Comparison of ENCODE assay signal across 13 cellular contexts in genomic region chr6:44416103-44416502, GRCh38. TPM values are rescaled to one million over a fixed set of nuclear protein-coding genes. Genes with fewer than 3 reads are reported as not detected.
DNase-seq lines count a peak whose midpoint lies in the region; ATAC-seq and TF ChIP-seq lines count a peak whose summit lies in the region.
"Had no signal": no experiment of that assay in that cellular context is flagged by ENCODE, and none has a peak within 500 bp of the region (broad histone marks: within the 10 kb centered on the region; RNA-seq: fewer than 3 reads in every experiment).

No MANE protein-coding gene starts in this region.

- peaks cover 62% of the 10 kb centered on the region for H3K36me3 Mint-ChIP-seq in activated CD4-positive, alpha-beta memory T cell treated with anti-CD3 and anti-CD28 coated beads for 36 hours
- H3K36me3 Mint-ChIP-seq in activated CD4-positive, alpha-beta memory T cell treated with anti-CD3 and anti-CD28 coated beads, Interleukin-2, amount 10 ng/mL, durations not matched to agents 7 days and 5 days (ENCODE audit: low read depth) = peaks cover 79% of the 10 kb centered on the region

- TF ChIP-seq CTCF in gastrocnemius medialis (IDR thresholded peaks at IDR 0.05 in 4 of 5, conservative IDR thresholded peaks at IDR 0.05 in 1 of 5) (no peak), A673 (conservative IDR thresholded peaks at IDR 0.05; ENCODE audit: low read depth, low read length) (no peak)

- no peak overlapping the region for H3K4me3 Mint-ChIP-seq in activated CD4-positive, alpha-beta memory T cell treated with anti-CD3 and anti-CD28 coated beads for 36 hours
- H3K4me3 Mint-ChIP-seq in activated CD4-positive, alpha-beta memory T cell treated with anti-CD3 and anti-CD28 coated beads, Interleukin-2, amount 10 ng/mL, durations not matched to agents 7 days and 5 days = no peak overlapping the region
- H3K4me3 Mint-ChIP-seq: activated naive CD4-positive, alpha-beta T cell treated with anti-CD3 and anti-CD28 coated beads, Interleukin-2, amount 50 U/mL, for 24 hours had no signal

- no peak for TF ChIP-seq POLR2A in gastrocnemius medialis (IDR thresholded peaks at IDR 0.05)

- H3K36me3 ChIP-seq in gastrocnemius medialis (peaks cover 0 to 30% of the 10 kb centered on the region in 2 donors), A673 (ENCODE audit: insufficient read depth, low read length, poor library complexity, severe bottlenecking) (peaks cover 50% of the 10 kb centered on the region)

- peaks cover 25 to 26% of the 10 kb centered on the region in 2 donors for H3K4me1 ChIP-seq in gastrocnemius medialis
- no peaks in the 10 kb centered on the region for H3K4me1 ChIP-seq in A673 (ENCODE audit: insufficient read depth, low read length, poor library complexity, severe bottlenecking)

- H3K9me3 Mint-ChIP-seq in activated CD4-positive, alpha-beta memory T cell treated with anti-CD3 and anti-CD28 coated beads for 36 hours = no peaks in the 10 kb centered on the region
- peaks cover 1% of the 10 kb centered on the region for H3K9me3 Mint-ChIP-seq in activated CD4-positive, alpha-beta memory T cell treated with anti-CD3 and anti-CD28 coated beads, Interleukin-2, amount 10 ng/mL, durations not matched to agents 7 days and 5 days
- H3K9me3 Mint-ChIP-seq: activated naive CD4-positive, alpha-beta T cell treated with anti-CD3 and anti-CD28 coated beads, Interleukin-2, amount 50 U/mL, for 24 hours had no signal

- peak overlapping the region; percentile 5 for H3K27ac Mint-ChIP-seq in activated CD4-positive, alpha-beta memory T cell treated with anti-CD3 and anti-CD28 coated beads for 36 hours
- H3K27ac Mint-ChIP-seq in activated CD4-positive, alpha-beta memory T cell treated with anti-CD3 and anti-CD28 coated beads, Interleukin-2, amount 10 ng/mL, durations not matched to agents 7 days and 5 days = no peak overlapping the region
- H3K27ac Mint-ChIP-seq: activated naive CD4-positive, alpha-beta T cell treated with anti-CD3 and anti-CD28 coated beads, Interleukin-2, amount 50 U/mL, for 24 hours had no signal

- H3K27me3 ChIP-seq in gastrocnemius medialis (no peaks in the 10 kb centered on the region), A673 (replicated peaks; ENCODE audit: insufficient read depth, low read depth, low read length, poor library complexity) (no peaks in the 10 kb centered on the region)

- H3K27me3 Mint-ChIP-seq in activated CD4-positive, alpha-beta memory T cell treated with anti-CD3 and anti-CD28 coated beads for 36 hours = no peaks in the 10 kb centered on the region
- H3K27me3 Mint-ChIP-seq in activated CD4-positive, alpha-beta memory T cell treated with anti-CD3 and anti-CD28 coated beads, Interleukin-2, amount 10 ng/mL, durations not matched to agents 7 days and 5 days = no peaks in the 10 kb centered on the region
- H3K27me3 Mint-ChIP-seq: activated naive CD4-positive, alpha-beta T cell treated with anti-CD3 and anti-CD28 coated beads, Interleukin-2, amount 50 U/mL, for 24 hours had no signal

- in situ Hi-C loops in gastrocnemius medialis (cut with MboI; ENCODE audit: low sequenced_read_pairs in 4 of 4) = no loop called here

- ATAC-seq in gastrocnemius medialis = peak; percentile 23 to 34
- ATAC-seq in HG03095 (IDR thresholded peaks at IDR 0.05; ENCODE audit: unreplicated experiment) = no peak
- ATAC-seq: sciatic nerve had no signal

- H3K4me1 Mint-ChIP-seq in activated CD4-positive, alpha-beta memory T cell treated with anti-CD3 and anti-CD28 coated beads for 36 hours (ENCODE audit: low read depth) = peaks cover 23% of the 10 kb centered on the region
- H3K4me1 Mint-ChIP-seq in activated CD4-positive, alpha-beta memory T cell treated with anti-CD3 and anti-CD28 coated beads, Interleukin-2, amount 10 ng/mL, durations not matched to agents 7 days and 5 days = peaks cover 14% of the 10 kb centered on the region

- H3K4me3 ChIP-seq in gastrocnemius medialis (no peak overlapping the region), A673 (ENCODE audit: low read depth, low read length, poor library complexity, severe bottlenecking) (no peak overlapping the region)

- POLR2A ChIA-PET in activated CD4-positive, alpha-beta memory T cell treated with anti-CD3 and anti-CD28 coated beads for 36 hours (lab: Charles Lee) = interaction anchor here (1.1 kb wide), 1 partner anchor 28 kb away, joined by 3 read pairs; the partner anchor contains the start of gene CDC5L
- POLR2A ChIA-PET in activated CD4-positive, alpha-beta memory T cell treated with anti-CD3 and anti-CD28 coated beads, Interleukin-2, amount 10 ng/mL, durations not matched to agents 7 days and 5 days (lab: Charles Lee) = no interaction called here
- POLR2A ChIA-PET in A673 (lab: Charles Lee; ENCODE audit: low non-redundant PET) = no interaction called here

- no TSS peak for BruUV-seq in A673 (replicated peaks; lab: Mats Ljungman, UMichigan)

- CTCF ChIA-PET in activated CD4-positive, alpha-beta memory T cell treated with anti-CD3 and anti-CD28 coated beads for 36 hours (lab: Charles Lee) = no interaction called here
- CTCF ChIA-PET in activated CD4-positive, alpha-beta memory T cell treated with anti-CD3 and anti-CD28 coated beads, Interleukin-2, amount 10 ng/mL, durations not matched to agents 7 days and 5 days (lab: Charles Lee) = no interaction called here
- CTCF ChIA-PET in A673 (lab: Charles Lee) = no interaction called here

- intact Hi-C loops in activated CD4-positive, alpha-beta memory T cell treated with anti-CD3 and anti-CD28 coated beads for 36 hours (cut with micrococcal nuclease) = no loop called here
- intact Hi-C loops in gastrocnemius medialis (cut with DNase I; ENCODE audit: low total_unique reads) = no loop called here
- intact Hi-C loops in A673 (cut with micrococcal nuclease; ENCODE audit: unreplicated experiment) = no loop called here

- H3K27ac ChIP-seq in gastrocnemius medialis = peak overlapping the region; percentile 27 to 59 (median 36)
- H3K27ac ChIP-seq in A673 (ENCODE audit: low read depth, low read length, poor library complexity, severe bottlenecking) = no peak overlapping the region
- H3K27ac ChIP-seq: WERI-Rb-1 had no signal

- H3K9me3 ChIP-seq in gastrocnemius medialis = no peaks in the 10 kb centered on the region
- H3K9me3 ChIP-seq in A673 (ENCODE audit: low read depth, low read length, poor library complexity, severe bottlenecking) = peaks cover 3% of the 10 kb centered on the region

- DNase-seq in activated CD4-positive, alpha-beta memory T cell treated with anti-CD3 and anti-CD28 coated beads for 36 hours = no peak
- no peak for DNase-seq in activated CD4-positive, alpha-beta memory T cell treated with anti-CD3 and anti-CD28 coated beads, Interleukin-2, amount 10 ng/mL, durations not matched to agents 7 days and 5 days
- peak; percentile 21 for DNase-seq in RKO (ENCODE audit: low spot score)
- peak; percentile 57 for DNase-seq in glomerular endothelial cell (ENCODE audit: extremely low read depth, low read depth, low spot score)
- DNase-seq in gastrocnemius medialis = no peak
- DNase-seq in A673 (ENCODE audit: low spot score) = no peak
- no peak for DNase-seq in RPMI8226
- DNase-seq: left cardiac atrium, NCI-H1930, WERI-Rb-1 had no signal

RNA-seq across cellular contexts. Expression of gene CDC5L, which starts 28.6 kb away (rescaled TPM):
- total RNA-seq in activated CD4-positive, alpha-beta memory T cell treated with anti-CD3 and anti-CD28 coated beads for 36 hours = 10 to 100 TPM; 24.0 to 24.3 TPM
- total RNA-seq in activated CD4-positive, alpha-beta memory T cell treated with anti-CD3 and anti-CD28 coated beads, Interleukin-2, amount 10 ng/mL, durations not matched to agents 7 days and 5 days = 10 to 100 TPM; 23.8 to 24.2 TPM
- total RNA-seq in glomerular endothelial cell (15.5 and 18.7 TPM in 2 replicates), gastrocnemius medialis (10 to 100 TPM; 26.3 to 30.3 (median 27.7) TPM), A673 (2021) (42.2 and 43.9 TPM in 2 replicates)

Comparison
In these comparisons a context has a peak if more than half of its experiments do, and no peak if none do; other contexts are left out.
1. DNase-seq: peak in RKO (single experiment) and glomerular endothelial cell (single experiment); none in activated CD4-positive, alpha-beta memory T cell treated with anti-CD3 and anti-CD28 coated beads for 36 hours (single experiment), activated CD4-positive, alpha-beta memory T cell treated with anti-CD3 and anti-CD28 coated beads, Interleukin-2, amount 10 ng/mL, durations not matched to agents 7 days and 5 days (single experiment), gastrocnemius medialis (0 of 2), A673 (single experiment) and RPMI8226 (single experiment).